In genomic region chr1:229273507-229274232, GRCh38 we compare ENCODE assay signal across 1 cellular context.
TF ChIP-seq lines count a peak whose summit lies in the region.

No MANE protein-coding gene starts in this region.

TF ChIP-seq in HepG2, 621 proteins besides CTCF, POLR2A, EP300 and RAD21 (continued from another document and continues in another):
- no peak for TF ChIP-seq ZNF276 (CRISPR knock-in tag; IDR thresholded peaks at IDR 0.05; ENCODE audit: low read depth)
- TF ChIP-seq ZHX1 (CRISPR knock-in tag; IDR thresholded peaks at IDR 0.05; ENCODE audit: low read depth), result 0 out of 2 replicates have a peak, but pooled peaks have one; percentile 54
- TF ChIP-seq LBX2 (CRISPR knock-in tag; IDR thresholded peaks at IDR 0.05; ENCODE audit: borderline replicate concordance), result no peak
- peak; percentile 81 for TF ChIP-seq HDAC1 (CRISPR knock-in tag; IDR thresholded peaks at IDR 0.05)
- no peak for TF ChIP-seq NAIF1 (CRISPR knock-in tag; IDR thresholded peaks at IDR 0.05; ENCODE audit: borderline replicate concordance)
- TF ChIP-seq ZNF383 (CRISPR knock-in tag; IDR thresholded peaks at IDR 0.05; ENCODE audit: borderline replicate concordance), result no peak
- TF ChIP-seq RNF2 (conservative IDR thresholded peaks at IDR 0.05; ENCODE audit: low read depth), result no peak
- peak; percentile 83 for TF ChIP-seq CREM (IDR thresholded peaks at IDR 0.05)
- no peak for TF ChIP-seq CREM (CRISPR knock-in tag; IDR thresholded peaks at IDR 0.05)
- TF ChIP-seq MXI1 (IDR thresholded peaks at IDR 0.05; ENCODE audit: borderline replicate concordance, low read depth, low read length), result peak; percentile 74; the same call in 2 of the 3 replicates
- TF ChIP-seq ZNF441 (CRISPR knock-in tag; IDR thresholded peaks at IDR 0.05; ENCODE audit: borderline replicate concordance), result no peak
- TF ChIP-seq ZNF678 (CRISPR knock-in tag; IDR thresholded peaks at IDR 0.05), result no peak
- no peak for TF ChIP-seq MED8 (CRISPR knock-in tag; IDR thresholded peaks at IDR 0.05; ENCODE audit: insufficient replicate concordance)
- TF ChIP-seq ZBTB43 (CRISPR knock-in tag; conservative IDR thresholded peaks at IDR 0.05), result peak; percentile 38; the same call in 1 of the 2 replicates
- peak; percentile 66; the same call in 1 of the 2 replicates for TF ChIP-seq HNF1A (IDR thresholded peaks at IDR 0.05; ENCODE audit: low read depth)
- no peak; the same call in 1 of the 2 replicates for TF ChIP-seq HNF1A (CRISPR knock-in tag; IDR thresholded peaks at IDR 0.05; ENCODE audit: borderline replicate concordance)
- no peak for TF ChIP-seq GTF2F1 (IDR thresholded peaks at IDR 0.05; ENCODE audit: low read length)
- peak; percentile 32; the same call in 1 of the 2 replicates for TF ChIP-seq CEBPG (CRISPR knock-in tag; IDR thresholded peaks at IDR 0.05)
- TF ChIP-seq SIX1 (CRISPR knock-in tag; IDR thresholded peaks at IDR 0.05; ENCODE audit: borderline replicate concordance), result peak; percentile 69; the same call in 1 of the 2 replicates
- no peak for TF ChIP-seq ZBTB7A (CRISPR knock-in tag; IDR thresholded peaks at IDR 0.05)
- no peak for TF ChIP-seq U2AF2 (IDR thresholded peaks at IDR 0.05; ENCODE audit: low read depth, low read length)
- no peak for TF ChIP-seq E2F1 (CRISPR knock-in tag; IDR thresholded peaks at IDR 0.05)
- peak; percentile 47; the same call in 1 of the 2 replicates for TF ChIP-seq KMT2B (CRISPR knock-in tag; IDR thresholded peaks at IDR 0.05)
- no peak for TF ChIP-seq PAWR (CRISPR knock-in tag; IDR thresholded peaks at IDR 0.05; ENCODE audit: borderline replicate concordance)
- TF ChIP-seq MXD3 (CRISPR knock-in tag; IDR thresholded peaks at IDR 0.05), result no peak
- no peak for TF ChIP-seq SRSF4 (IDR thresholded peaks at IDR 0.05; ENCODE audit: low read depth, low read length, poor library complexity, severe bottlenecking)
- TF ChIP-seq ZNF784 (CRISPR knock-in tag; IDR thresholded peaks at IDR 0.05; ENCODE audit: borderline replicate concordance), result no peak
- no peak for TF ChIP-seq NCOA5 (CRISPR knock-in tag; IDR thresholded peaks at IDR 0.05)
- TF ChIP-seq UBTF (CRISPR knock-in tag; IDR thresholded peaks at IDR 0.05), result peak; percentile 33; the same call in 1 of the 2 replicates
- TF ChIP-seq ZNF607 (CRISPR knock-in tag; IDR thresholded peaks at IDR 0.05; ENCODE audit: borderline replicate concordance), result no peak
- peak in 1 of 2 experiments; percentile 54; a peak in 2 of 4 replicates for TF ChIP-seq REST (IDR thresholded peaks at IDR 0.05; ENCODE audit: borderline replicate concordance in 1 of 2, low read depth in 1 of 2, low read length in 2 of 2)
- no peak for TF ChIP-seq SCMH1 (CRISPR knock-in tag; IDR thresholded peaks at IDR 0.05; ENCODE audit: borderline replicate concordance)
